7 cellular contexts compared by ENCODE assay signal in genomic region chr11:119629085-119629484, GRCh38.
"Had no signal": no experiment of that assay in that cellular context is flagged by ENCODE, and none has a peak within 500 bp of the region (broad histone marks: within the 10 kb centered on the region; RNA-seq: fewer than 3 reads in every experiment).

No MANE protein-coding gene starts in this region.

- H3K9me3 Mint-ChIP-seq: HFFc6 had no signal

- H3K27ac ChIP-seq: GM23248 had no signal

- DNase-seq: GM23248, GOT3, H7, HFFc6 had no signal

- H3K27ac Mint-ChIP-seq: HFFc6, IgD-negative memory B cell had no signal

- H2AFZ ChIP-seq: GM23248 had no signal

- H3K9me3 ChIP-seq: HAP-1 had no signal

- ATAC-seq: HCT116 had no signal

- H3K36me3 ChIP-seq: HAP-1 had no signal

- H3K4me3 Mint-ChIP-seq: HFFc6, IgD-negative memory B cell had no signal

- H3K4me1 ChIP-seq: HAP-1 had no signal

- H3K4me3 ChIP-seq: GM23248, HAP-1 had no signal

- H3K9ac ChIP-seq: GM23248 had no signal
